In genomic region chr4:108878781-108879180, GRCh38 we compare ENCODE assay signal across 14 cellular contexts.
"Had no signal": no experiment of that assay in that cellular context is flagged by ENCODE, and none has a peak within 500 bp of the region (broad histone marks: within the 10 kb centered on the region; RNA-seq: fewer than 3 reads in every experiment).

No MANE protein-coding gene starts in this region.

- ATAC-seq: activated T-helper 17 cell treated with anti-CD3 and anti-CD28 coated beads, Interleukin-2, amount 50 U/mL, for 72 hours; left ventricle myocardium superior; pancreas had no signal

- DNase-seq: activated CD4-positive, alpha-beta T cell treated with anti-CD3 and anti-CD28 coated beads for 48 hours; activated CD8-positive, alpha-beta memory T cell treated with anti-CD3 and anti-CD28 coated beads for 24 hours; activated naive CD4-positive, alpha-beta T cell treated with anti-CD3 and anti-CD28 coated beads for 36 hours; activated T-cell treated with anti-CD3 and anti-CD28 coated beads for 4 hours; effector memory CD4-positive, alpha-beta T cell; erythroblast; left ventricle myocardium superior; pancreas; thyroid gland had no signal

- H3K4me2 ChIP-seq: hepatocyte, neural progenitor cell had no signal

- H3K36me3 ChIP-seq: neural progenitor cell, pancreas, thyroid gland had no signal

- H3K9me3 ChIP-seq: pancreas, thyroid gland had no signal

- H3K4me3 ChIP-seq: hepatocyte, neural progenitor cell, pancreas, skin epidermis, thyroid gland had no signal

- H3K27me3 ChIP-seq: hepatocyte, neural progenitor cell, pancreas, thyroid gland had no signal

- H3K27ac ChIP-seq: hepatocyte, neural progenitor cell, pancreas, skin epidermis, thyroid gland, VCaP had no signal

- H3K4me1 ChIP-seq: pancreas, thyroid gland had no signal

- H3K9ac ChIP-seq: neural progenitor cell had no signal
